17 cellular contexts compared by ENCODE assay signal in the genomic region with DNA sequence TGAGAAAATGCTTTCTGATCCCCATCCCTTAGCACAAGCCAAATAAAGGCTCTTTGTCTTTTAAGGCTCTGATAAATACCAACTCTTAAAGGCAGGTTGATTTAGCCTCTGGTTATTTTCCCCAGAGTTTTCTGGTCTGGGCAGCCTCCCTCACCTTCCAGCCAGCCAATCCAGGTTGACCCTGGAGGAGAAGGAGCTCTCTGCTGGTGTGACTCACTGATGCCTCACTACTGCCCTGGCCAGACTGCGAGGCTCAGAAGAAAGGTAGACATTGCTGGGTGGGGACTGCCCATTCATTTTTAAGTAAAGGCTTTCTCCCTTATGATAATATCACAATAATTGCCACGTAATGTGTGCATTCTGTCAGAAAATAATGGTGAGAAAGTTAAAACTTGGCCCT. TPM values are rescaled to one million over a fixed set of nuclear protein-coding genes. Genes with fewer than 3 reads are reported as not detected.
DNase-seq lines count a peak whose midpoint lies in the region; ATAC-seq and TF ChIP-seq lines count a peak whose summit lies in the region.
"Had no signal": no experiment of that assay in that cellular context is flagged by ENCODE, and none has a peak within 500 bp of the region (broad histone marks: within the 10 kb centered on the region; RNA-seq: fewer than 3 reads in every experiment).

No MANE protein-coding gene starts in this region.

- peaks cover 29% of the 10 kb centered on the region for H3K4me1 ChIP-seq in RWPE2 (ENCODE audit: insufficient read depth, poor library complexity, severe bottlenecking)

- no peaks in the 10 kb centered on the region for H3K36me3 ChIP-seq in RWPE2 (ENCODE audit: low read depth)
- H3K36me3 ChIP-seq: cardiac muscle cell had no signal

- peak; percentile 99 for ATAC-seq in RWPE2 (ENCODE audit: low read depth)
- ATAC-seq in stimulated activated naive CD8-positive, alpha-beta T cell treated with anti-CD3 and anti-CD28 coated beads, Interleukin-15, amount 100 ng/mL, for 72 hours, result no peak
- ATAC-seq: activated CD4-positive, CD25-positive, alpha-beta regulatory T cell treated with anti-CD3 and anti-CD28 coated beads, Interleukin-2, amount 50 U/mL, for 24 hours had no signal

- H3K9me3 Mint-ChIP-seq in type B pancreatic cell, result no peaks in the 10 kb centered on the region
- peaks cover 7 to 12% of the 10 kb centered on the region in 2 donors for H3K9me3 Mint-ChIP-seq in stimulated activated naive CD8-positive, alpha-beta T cell treated with anti-CD3 and anti-CD28 coated beads, Interleukin-15, amount 100 ng/mL, for 72 hours
- H3K9me3 Mint-ChIP-seq: endodermal cell had no signal

- DNase-seq in HCEC 1CT, result peak; percentile 43
- DNase-seq in RWPE2 (ENCODE audit: low spot score), result peak; percentile 90
- DNase-seq in epithelial cell of esophagus (ENCODE audit: low read depth), result peak; percentile 91
- no peak for DNase-seq in type B pancreatic cell (ENCODE audit: extremely low spot score, unreplicated experiment)
- DNase-seq in NCI-H2029 treated with DMSO at 0.1 percent for 48 hours (lab: John Stamatoyannopoulos, UW), result no peak
- DNase-seq in stimulated activated naive CD8-positive, alpha-beta T cell treated with anti-CD3 and anti-CD28 coated beads, Interleukin-15, amount 100 ng/mL, for 72 hours, result no peak
- DNase-seq in midbrain (lab: John Stamatoyannopoulos, UW), result no peak
- DNase-seq: activated CD8-positive, alpha-beta memory T cell treated with anti-CD3 and anti-CD28 coated beads, Interleukin-2, amount 50 U/mL, for 4 hours; endodermal cell; glutamatergic neuron; NCI-H510A treated with DMSO at 0.1 percent for 48 hours; OCI-M1 had no signal

- no peaks in the 10 kb centered on the region for H3K9me3 ChIP-seq in RWPE2 (ENCODE audit: severe bottlenecking)

- TF ChIP-seq CTCF in RWPE2 (IDR thresholded peaks at IDR 0.05; ENCODE audit: poor library complexity, severe bottlenecking), result no peak
- peak; percentile 1 for TF ChIP-seq CTCF in epithelial cell of esophagus (IDR thresholded peaks at IDR 0.05; ENCODE audit: insufficient read depth, low read depth, low read length, missing control alignments)
- TF ChIP-seq CTCF in type B pancreatic cell (conservative IDR thresholded peaks at IDR 0.05), result no peak

- peaks cover 8% of the 10 kb centered on the region for H3K36me3 Mint-ChIP-seq in type B pancreatic cell

- H3K27me3 ChIP-seq in RWPE2 (ENCODE audit: insufficient read depth, poor library complexity, severe bottlenecking), result no peaks in the 10 kb centered on the region
- H3K27me3 ChIP-seq: cardiac muscle cell had no signal

- H3K27me3 Mint-ChIP-seq in type B pancreatic cell, result no peaks in the 10 kb centered on the region
- H3K27me3 Mint-ChIP-seq in stimulated activated naive CD8-positive, alpha-beta T cell treated with anti-CD3 and anti-CD28 coated beads, Interleukin-15, amount 100 ng/mL, for 72 hours, result no peaks in the 10 kb centered on the region
- H3K27me3 Mint-ChIP-seq: activated naive CD8-positive, alpha-beta T cell; stimulated activated naive CD8-positive, alpha-beta T cell treated with anti-CD3 and anti-CD28 coated beads, Interleukin-15, Interleukin-2, amounts not matched to agents 100 ng/mL and 50 ng/mL, for 24 hours had no signal

- H3K27ac Mint-ChIP-seq in type B pancreatic cell, result peak overlapping the region; percentile 27
- H3K27ac Mint-ChIP-seq in stimulated activated naive CD8-positive, alpha-beta T cell treated with anti-CD3 and anti-CD28 coated beads, Interleukin-15, amount 100 ng/mL, for 72 hours, result no peak overlapping the region
- H3K27ac Mint-ChIP-seq: activated naive CD8-positive, alpha-beta T cell; endodermal cell; stimulated activated naive CD8-positive, alpha-beta T cell treated with anti-CD3 and anti-CD28 coated beads, Interleukin-15, Interleukin-2, amounts not matched to agents 100 ng/mL and 50 ng/mL, for 24 hours had no signal

- H3K4me3 ChIP-seq in RWPE2 (ENCODE audit: severe bottlenecking) (no peak overlapping the region), epithelial cell of esophagus (ENCODE audit: low read length) (no peak overlapping the region)
- H3K4me3 ChIP-seq: cardiac muscle cell had no signal

- peaks cover 26% of the 10 kb centered on the region for H3K4me1 Mint-ChIP-seq in type B pancreatic cell (ENCODE audit: unreplicated experiment)
- H3K4me1 Mint-ChIP-seq in stimulated activated naive CD8-positive, alpha-beta T cell treated with anti-CD3 and anti-CD28 coated beads, Interleukin-15, amount 100 ng/mL, for 72 hours, result peaks cover 8% of the 10 kb centered on the region

- peak overlapping the region; percentile 62 for H3K27ac ChIP-seq in RWPE2 (ENCODE audit: poor library complexity, severe bottlenecking)

- no peak overlapping the region for H3K4me3 Mint-ChIP-seq in type B pancreatic cell
- no peak overlapping the region for H3K4me3 Mint-ChIP-seq in stimulated activated naive CD8-positive, alpha-beta T cell treated with anti-CD3 and anti-CD28 coated beads, Interleukin-15, amount 100 ng/mL, for 72 hours
- H3K4me3 Mint-ChIP-seq: activated naive CD8-positive, alpha-beta T cell; CD14-positive monocyte; endodermal cell; stimulated activated naive CD8-positive, alpha-beta T cell treated with anti-CD3 and anti-CD28 coated beads, Interleukin-15, Interleukin-2, amounts not matched to agents 100 ng/mL and 50 ng/mL, for 24 hours had no signal

RNA-seq across cellular contexts. Expression of a gene that starts 37.1 kb away (rescaled TPM):
- total RNA-seq in type B pancreatic cell (ENCODE audit: low replicate concordance), result 30.9 and 104 TPM in 2 replicates

Comparison
In these comparisons a context has a peak if more than half of its experiments do, and no peak if none do; other contexts are left out.
1. DNase-seq: peak in HCEC 1CT (single experiment), RWPE2 (single experiment) and epithelial cell of esophagus (single experiment); none in type B pancreatic cell (single experiment), NCI-H2029 treated with DMSO at 0.1 percent for 48 hours (single experiment), stimulated activated naive CD8-positive, alpha-beta T cell treated with anti-CD3 and anti-CD28 coated beads, Interleukin-15, amount 100 ng/mL, for 72 hours (0 of 2) and midbrain (single experiment).